Comparison of ENCODE assay signal across 8 cellular contexts in genomic region chr1:18950415-18951026, GRCh38. TPM values are rescaled to one million over a fixed set of nuclear protein-coding genes. Genes with fewer than 3 reads are reported as not detected.
DNase-seq lines count a peak whose midpoint lies in the region; ATAC-seq, FAIRE-seq and TF ChIP-seq lines count a peak whose summit lies in the region.

No MANE protein-coding gene starts in this region.

- DNase-seq in Caco-2: no peak
- no peak for DNase-seq in SK-N-MC (ENCODE audit: low read depth, low spot score)
- no peak for DNase-seq in endothelial cell of umbilical vein (ENCODE audit: low read depth, low spot score)
- peak; percentile 90 for DNase-seq in osteoblast (ENCODE audit: insufficient read length, low spot score, missing footprints)
- no peak for DNase-seq in AML-193 (lab: John Stamatoyannopoulos, UW)

- TF ChIP-seq POLR2A in endothelial cell of umbilical vein (IDR thresholded peaks at IDR 0.05; ENCODE audit: low read depth, low read length): no peak

- H4K20me1 ChIP-seq in endothelial cell of umbilical vein (replicated peaks; ENCODE audit: control insufficient read depth, extremely low read depth, insufficient read depth, low read length) (no peaks in the 10 kb centered on the region), osteoblast (ENCODE audit: insufficient read depth, low read length) (peaks cover 17% of the 10 kb centered on the region)

- POLR2A ChIA-PET in Caco-2 (lab: Charles Lee): no interaction called here
- POLR2A ChIA-PET in endothelial cell of umbilical vein (lab: Charles Lee): interaction anchor here (1.2 kb wide), 1 partner anchor 24 kb away, joined by 3 read pairs; no protein-coding TSS in a partner anchor

- H3K27me3 ChIP-seq in Caco-2 (replicated peaks; ENCODE audit: control insufficient read depth, insufficient read depth, low read length) (no peaks in the 10 kb centered on the region), endothelial cell of umbilical vein (ENCODE audit: control insufficient read depth in 2 of 2, insufficient read depth in 2 of 2, low read length in 2 of 2) (no peaks in the 10 kb centered on the region), osteoblast (ENCODE audit: insufficient read depth, low read length) (no peaks in the 10 kb centered on the region)

- dilution Hi-C loops in endothelial cell of umbilical vein (cut with MboI; ENCODE audit: extremely low pct_ligation_motif_present, low sequenced_read_pairs): no loop called here

- H3K79me2 ChIP-seq in endothelial cell of umbilical vein (ENCODE audit: control insufficient read depth, insufficient read depth, low read length): peaks cover 98% of the 10 kb centered on the region
- H3K79me2 ChIP-seq in osteoblast (ENCODE audit: insufficient read depth, low read length): peaks cover 94% of the 10 kb centered on the region

- peak overlapping the region; percentile 75 for H3K9ac ChIP-seq in SK-N-MC (ENCODE audit: insufficient read length)
- H3K9ac ChIP-seq in endothelial cell of umbilical vein (replicated peaks; ENCODE audit: extremely low read depth, insufficient read depth, low read length): peak overlapping the region; percentile 64

- TF ChIP-seq CTCF in Caco-2 (IDR thresholded peaks at IDR 0.05; ENCODE audit: insufficient read depth in 1 of 2, low read depth in 1 of 2, low read length in 1 of 2, severe bottlenecking in 1 of 2, unreplicated experiment in 1 of 2) (no peak), endothelial cell of umbilical vein (IDR thresholded peaks at IDR 0.05; ENCODE audit: extremely low read depth in 1 of 2, insufficient read depth in 1 of 2, low read depth in 1 of 2, low read length in 2 of 2) (no peak), osteoblast (IDR thresholded peaks at IDR 0.05; ENCODE audit: extremely low read depth, low read depth, low read length) (no peak)

- CTCF ChIA-PET in Caco-2 (lab: Charles Lee): interaction anchor here (0.6 kb wide), 1 partner anchor 28 kb away, joined by 3 read pairs; no protein-coding TSS in a partner anchor
- CTCF ChIA-PET in endothelial cell of umbilical vein (lab: Charles Lee): interaction anchor here (0.8 to 5.5 kb wide), 11 partner anchors 10 to 146 kb away, joined by 3 to 70 read pairs (median 6); no protein-coding TSS in a partner anchor

- peaks cover 35% of the 10 kb centered on the region for H3K4me1 ChIP-seq in Caco-2
- H3K4me1 ChIP-seq in endothelial cell of umbilical vein (ENCODE audit: control insufficient read depth, extremely low read depth, insufficient read depth, low read length): peaks cover 50% of the 10 kb centered on the region
- H3K4me1 ChIP-seq in osteoblast (ENCODE audit: insufficient read depth, low read length): peaks cover 63% of the 10 kb centered on the region

- peak; percentile 77 for FAIRE-seq in endothelial cell of umbilical vein (lab: Jason Lieb, UNC)

- H3K4me2 ChIP-seq in endothelial cell of umbilical vein (ENCODE audit: insufficient read depth, low read length) (peak overlapping the region; percentile 78), osteoblast (ENCODE audit: insufficient read depth, low read length) (peak overlapping the region; percentile 87)

- intact Hi-C loops in Caco-2 (cut with micrococcal nuclease; ENCODE audit: unreplicated experiment) (no loop called here), endothelial cell of umbilical vein (cut with micrococcal nuclease) (loop anchor here (1.0 kb wide), 3 partner anchors 8 to 37 kb away; no protein-coding TSS in a partner anchor)

- no peaks in the 10 kb centered on the region for H3K27me3 Mint-ChIP-seq in Caco-2 (ENCODE audit: insufficient read depth, unreplicated experiment)

- no peak overlapping the region for H2AFZ ChIP-seq in endothelial cell of umbilical vein (ENCODE audit: low read depth, low read length)
- peak overlapping the region; percentile 79 for H2AFZ ChIP-seq in osteoblast (ENCODE audit: low read length)

- no peaks in the 10 kb centered on the region for H3K36me3 ChIP-seq in Caco-2 (ENCODE audit: control insufficient read depth, insufficient read depth, low read length)
- no peaks in the 10 kb centered on the region for H3K36me3 ChIP-seq in SK-N-MC (ENCODE audit: insufficient read depth, low read length)
- no peaks in the 10 kb centered on the region for H3K36me3 ChIP-seq in endothelial cell of umbilical vein (ENCODE audit: control insufficient read depth in 2 of 2, extremely low read depth in 1 of 2, insufficient read depth in 2 of 2, low read length in 2 of 2)
- H3K36me3 ChIP-seq in osteoblast (ENCODE audit: insufficient read depth, low read length): peaks cover 6% of the 10 kb centered on the region

- no peak for ATAC-seq in GM18858 (IDR thresholded peaks at IDR 0.05; ENCODE audit: unreplicated experiment)
- ATAC-seq in SK-N-SH treated with all-trans-retinoic acid at 6 μM for 48 hours: no peak
- no peak for ATAC-seq in HG02763 (IDR thresholded peaks at IDR 0.05; ENCODE audit: unreplicated experiment)

- H3K9me1 ChIP-seq in endothelial cell of umbilical vein (replicated peaks; ENCODE audit: control insufficient read depth, extremely low read depth, insufficient read depth, low read length): no peaks in the 10 kb centered on the region

- H3K27ac Mint-ChIP-seq in Caco-2 (ENCODE audit: unreplicated experiment): peak overlapping the region; percentile 61

- H3K9me3 Mint-ChIP-seq in Caco-2 (ENCODE audit: unreplicated experiment): no peaks in the 10 kb centered on the region

- peaks cover 18% of the 10 kb centered on the region for H3K4me1 Mint-ChIP-seq in Caco-2 (ENCODE audit: low read depth, unreplicated experiment)

- H3K4me3 ChIP-seq in Caco-2 (ENCODE audit: low read depth, low read length): no peak overlapping the region
- peak overlapping the region; percentile 76 for H3K4me3 ChIP-seq in SK-N-MC
- peak overlapping the region in 2 of 3 experiments; percentile 2 to 4 for H3K4me3 ChIP-seq in endothelial cell of umbilical vein (replicated peaks in 1 of 3; ENCODE audit: insufficient read depth in 1 of 3, low read depth in 1 of 3, low read length in 3 of 3)
- peak overlapping the region; percentile 65 for H3K4me3 ChIP-seq in osteoblast (ENCODE audit: insufficient read depth, low read length)

- no peak overlapping the region for H3K4me3 Mint-ChIP-seq in Caco-2 (ENCODE audit: unreplicated experiment)

- no TSS peak for BruUV-seq in Caco-2 (replicated peaks; lab: Mats Ljungman, UMichigan)
- no TSS peak for BruUV-seq in endothelial cell of umbilical vein (replicated peaks; lab: Mats Ljungman, UMichigan)

- H3K36me3 Mint-ChIP-seq in Caco-2 (ENCODE audit: insufficient read depth, unreplicated experiment): peaks cover 5% of the 10 kb centered on the region

- H3K9me3 ChIP-seq in Caco-2 (no peaks in the 10 kb centered on the region), SK-N-MC (ENCODE audit: low read depth, low read length) (no peaks in the 10 kb centered on the region), endothelial cell of umbilical vein (replicated peaks; ENCODE audit: control insufficient read depth, insufficient read depth, low read length) (no peaks in the 10 kb centered on the region), osteoblast (ENCODE audit: low read depth, low read length) (no peaks in the 10 kb centered on the region)

- peak overlapping the region; percentile 99 for H3K27ac ChIP-seq in SK-N-MC
- H3K27ac ChIP-seq in endothelial cell of umbilical vein (ENCODE audit: insufficient read depth, low read depth, low read length): peak overlapping the region; percentile 78
- H3K27ac ChIP-seq in osteoblast (ENCODE audit: low read depth, low read length): peak overlapping the region; percentile 89

TF ChIP-seq in endothelial cell of umbilical vein, 7 proteins besides CTCF, POLR2A, EP300 and RAD21:
- TF ChIP-seq EZH2 (IDR thresholded peaks at IDR 0.05; ENCODE audit: borderline replicate concordance, low read depth, low read length, severe bottlenecking) (no peak), JUN (IDR thresholded peaks at IDR 0.05; ENCODE audit: borderline replicate concordance, insufficient read depth, insufficient read length, low read depth) (no peak), MYC (IDR thresholded peaks at IDR 0.05; ENCODE audit: low read depth, low read length) (no peak), FOS (IDR thresholded peaks at IDR 0.05; ENCODE audit: borderline replicate concordance, insufficient read depth, low read length) (no peak)

RNA-seq across cellular contexts. Expression of gene IFFO2, which starts 6.0 kb away (rescaled TPM):
- total RNA-seq in Caco-2 (2022): 18.7 and 23.7 TPM in 2 replicates
- total RNA-seq in endothelial cell of umbilical vein: 31.1 and 35.1 TPM in 2 replicates
- polyA plus RNA-seq in endothelial cell of umbilical vein: 28.3 and 31.3 TPM in 2 replicates
- polyA plus RNA-seq in endothelial cell of umbilical vein (2011; cell fraction: cytosol; rRNA removed): 22.7 and 26.3 TPM in 2 replicates
- 26.9 and 30.2 TPM in 2 replicates for polyA plus RNA-seq in endothelial cell of umbilical vein (2011; cell fraction: nucleus; rRNA removed)
- polyA plus RNA-seq in endothelial cell of umbilical vein (2012): 23.3 and 30.7 TPM in 2 replicates
- 18.4 and 22.0 TPM in 2 replicates for polyA minus RNA-seq in endothelial cell of umbilical vein
- 2.8 TPM for polyA minus RNA-seq in endothelial cell of umbilical vein (2011; cell fraction: cytosol; rRNA and poly(A)+ RNA removed)
- polyA minus RNA-seq in endothelial cell of umbilical vein (2011; cell fraction: nucleus; rRNA and poly(A)+ RNA removed): 18.1 and 20.8 TPM in 2 replicates
- total RNA-seq in osteoblast: 6.8 and 10.9 TPM in 2 replicates

RNA-seq across cellular contexts. Expression of gene ALDH4A1, which starts 48.2 kb away (rescaled TPM):
- total RNA-seq in Caco-2 (2022): 15.3 and 18.0 TPM in 2 replicates
- total RNA-seq in endothelial cell of umbilical vein: 17.4 and 18.6 TPM in 2 replicates
- polyA plus RNA-seq in endothelial cell of umbilical vein: 18.5 and 19.7 TPM in 2 replicates
- 14.8 and 15.4 TPM in 2 replicates for polyA plus RNA-seq in endothelial cell of umbilical vein (2011; cell fraction: cytosol; rRNA removed)
- polyA plus RNA-seq in endothelial cell of umbilical vein (2011; cell fraction: nucleus; rRNA removed): 25.8 and 26.6 TPM in 2 replicates
- polyA plus RNA-seq in endothelial cell of umbilical vein (2012): 8.9 and 11.3 TPM in 2 replicates
- polyA minus RNA-seq in endothelial cell of umbilical vein: 10.3 and 20.1 TPM in 2 replicates
- 10.5 TPM for polyA minus RNA-seq in endothelial cell of umbilical vein (2011; cell fraction: cytosol; rRNA and poly(A)+ RNA removed)
- polyA minus RNA-seq in endothelial cell of umbilical vein (2011; cell fraction: nucleus; rRNA and poly(A)+ RNA removed): 8.3 and 28.2 TPM in 2 replicates
- 28.6 and 31.8 TPM in 2 replicates for total RNA-seq in osteoblast
